ENCODE assay signal across 17 cellular contexts in genomic region chr2:15729001-15729400, GRCh38.
"Had no signal": no experiment of that assay in that cellular context is flagged by ENCODE, and none has a peak within 500 bp of the region (broad histone marks: within the 10 kb centered on the region; RNA-seq: fewer than 3 reads in every experiment).

No MANE protein-coding gene starts in this region.

- DNase-seq: MV-4-11, NCI-H1092, NCI-H1105 treated with DMSO at 0.1 percent for 48 hours, NCI-H1436, NCI-H187, NCI-H2029, NCI-H2081 treated with DMSO at 0.1 percent for 48 hours, NCI-H2171, NCI-H226, NCI-H446, NCI-H510A, NCI-H774, Right ventricle myocardium superior, RPMI8226 had no signal

- H3K4me3 ChIP-seq: K562, SK-N-MC had no signal

- H3K27ac ChIP-seq: HL-60, SK-N-MC had no signal

- ATAC-seq: K562 had no signal
